Comparison of ENCODE assay signal across 1 cellular context in genomic region chr9:93306579-93307091, GRCh38.
TF ChIP-seq lines count a peak whose summit lies in the region.

No MANE protein-coding gene starts in this region.

TF ChIP-seq in H1, 55 proteins besides CTCF, POLR2A, EP300 and RAD21 (continued from another document):
- no peak for TF ChIP-seq MAFK (IDR thresholded peaks at IDR 0.05; ENCODE audit: low read depth, low read length)
- no peak for TF ChIP-seq SRF (IDR thresholded peaks at IDR 0.05; ENCODE audit: low read depth, low read length)
- no peak for TF ChIP-seq BCL11A (IDR thresholded peaks at IDR 0.05; ENCODE audit: low read depth in 2 of 2, low read length in 2 of 2)
- no peak for TF ChIP-seq SIN3A (conservative IDR thresholded peaks at IDR 0.05 in 1 of 2, IDR thresholded peaks at IDR 0.05 in 1 of 2; ENCODE audit: low read depth in 1 of 2, low read length in 2 of 2)
- no peak for TF ChIP-seq ATF2 (IDR thresholded peaks at IDR 0.05; ENCODE audit: low read length)
- no peak for TF ChIP-seq SAP30 (IDR thresholded peaks at IDR 0.05; ENCODE audit: insufficient read depth, insufficient replicate concordance, low read length)
- no peak for TF ChIP-seq SP1 (IDR thresholded peaks at IDR 0.05; ENCODE audit: low read depth, low read length)
- TF ChIP-seq CHD7 (IDR thresholded peaks at IDR 0.05; ENCODE audit: insufficient replicate concordance, low read length), result no peak
TF ChIP-seq in H1: peak in this region for 0.
